Comparison of ENCODE assay signal across 21 cellular contexts in genomic region chr1:28067523-28068090, GRCh38. TPM values are rescaled to one million over a fixed set of nuclear protein-coding genes. Genes with fewer than 3 reads are reported as not detected.
A peak's percentile ranks its signal among the peaks of the same experiment; 100 is the strongest.
DNase-seq lines count a peak whose midpoint lies in the region; ATAC-seq, FAIRE-seq and TF ChIP-seq lines count a peak whose summit lies in the region.
"Had no signal": no experiment of that assay in that cellular context is flagged by ENCODE, and none has a peak within 500 bp of the region (broad histone marks: within the 10 kb centered on the region; RNA-seq: fewer than 3 reads in every experiment).

No MANE protein-coding gene starts in this region.

- H3K27me3 Mint-ChIP-seq in endodermal cell (ENCODE audit: insufficient read depth) = no peaks in the 10 kb centered on the region
- H3K27me3 Mint-ChIP-seq: naive thymus-derived CD4-positive, alpha-beta T cell; stimulated activated naive B cell treated with anti-CD40 and anti-IgM and Interleukin-4, amounts not matched to agents 10 μg/mL and 1 μg/mL and 100 μg/mL, for 72 hours had no signal

- H3K4me1 Mint-ChIP-seq in endodermal cell = no peaks in the 10 kb centered on the region

- peak; percentile 68 for FAIRE-seq in GM12892 (lab: Jason Lieb, UNC)

- peak overlapping the region; percentile 56 for H3K27ac Mint-ChIP-seq in endodermal cell
- H3K27ac Mint-ChIP-seq: stimulated activated naive B cell treated with anti-CD40 and anti-IgM and Interleukin-4, amounts not matched to agents 10 μg/mL and 1 μg/mL and 100 μg/mL, for 72 hours had no signal

- no peak for DNase-seq in GM12892 (ENCODE audit: insufficient read length)
- no peak for DNase-seq in Panc1 (ENCODE audit: low read depth, low spot score)
- DNase-seq in endodermal cell = no peak
- DNase-seq in osteoblast (ENCODE audit: insufficient read length, low spot score, missing footprints) = peak; percentile 73
- no peak for DNase-seq in activated gamma-delta T cell (lab: John Stamatoyannopoulos, UW)
- DNase-seq: activated CD4-positive, alpha-beta T cell treated with anti-CD3 and anti-CD28 coated beads for 1 hour; AML-193; central memory CD4-positive, alpha-beta T cell; DND-41; GOT3; naive thymus-derived CD4-positive, alpha-beta T cell; NCI-H146; NCI-H82; sigmoid colon; stimulated activated naive B cell treated with anti-CD40 and anti-IgM and Interleukin-4, amounts not matched to agents 10 μg/mL and 1 μg/mL and 100 μg/mL, for 72 hours; tibial artery had no signal

- H4K20me1 ChIP-seq in osteoblast (ENCODE audit: insufficient read depth, low read length) = no peaks in the 10 kb centered on the region

- TF ChIP-seq POLR2A in GM12892 (IDR thresholded peaks at IDR 0.05; ENCODE audit: low read depth, low read length) = no peak

- 100% methylated on average over 2 of the region's 2 CpGs; no CpG with 5 or more reads in 1 of the 2 experiments for WGBS in endodermal cell (ENCODE audit: insufficient coverage in 1 of 2, insufficient read length in 1 of 2), 2 experiments

- H3K36me3 ChIP-seq in Panc1 (ENCODE audit: control insufficient read depth, insufficient read depth, low read length) = no peaks in the 10 kb centered on the region
- peaks cover 3% of the 10 kb centered on the region for H3K36me3 ChIP-seq in endodermal cell (ENCODE audit: control insufficient read depth, insufficient read depth, low read length)
- no peaks in the 10 kb centered on the region for H3K36me3 ChIP-seq in osteoblast (ENCODE audit: insufficient read depth, low read length)

- H3K4me1 ChIP-seq in Panc1 (ENCODE audit: control insufficient read depth, insufficient read depth, low read length) (peaks cover 28% of the 10 kb centered on the region; the same call in 1 of the 2 replicates), endodermal cell (ENCODE audit: control insufficient read depth, insufficient read depth, low read length) (no peaks in the 10 kb centered on the region), osteoblast (ENCODE audit: insufficient read depth, low read length) (peaks cover 27% of the 10 kb centered on the region)
- H3K4me1 ChIP-seq: parathyroid adenoma had no signal

- POLR2A ChIA-PET in Panc1 (lab: Charles Lee) = interaction anchor here (0.8 to 2.1 kb wide), 2 partner anchors 9 to 21 kb away, joined by 5 to 8 read pairs; partner anchors contain the start of gene EYA3

- no TSS peak for BruUV-seq in Panc1 (replicated peaks; lab: Mats Ljungman, UMichigan)

- intact Hi-C loops in Panc1 (cut with micrococcal nuclease; ENCODE audit: unreplicated experiment) = no loop called here

- no peak overlapping the region for H3K4me3 Mint-ChIP-seq in endodermal cell
- H3K4me3 Mint-ChIP-seq: naive thymus-derived CD4-positive, alpha-beta T cell; stimulated activated naive B cell treated with anti-CD40 and anti-IgM and Interleukin-4, amounts not matched to agents 10 μg/mL and 1 μg/mL and 100 μg/mL, for 72 hours had no signal

- no peak for ATAC-seq in Panc1
- no peak for ATAC-seq in GM19023 (IDR thresholded peaks at IDR 0.05; ENCODE audit: unreplicated experiment)
- ATAC-seq in HG03159 (IDR thresholded peaks at IDR 0.05; ENCODE audit: unreplicated experiment) = no peak
- ATAC-seq: naive thymus-derived CD4-positive, alpha-beta T cell; stimulated activated naive B cell treated with anti-CD40 and anti-IgM and Interleukin-4, amounts not matched to agents 10 μg/mL and 1 μg/mL and 100 μg/mL, for 72 hours had no signal

- H3K9me3 ChIP-seq in Panc1 (ENCODE audit: control insufficient read depth, insufficient read depth, low read depth, low read length) (no peaks in the 10 kb centered on the region), endodermal cell (ENCODE audit: control insufficient read depth, low read length) (peaks cover 4% of the 10 kb centered on the region), osteoblast (ENCODE audit: low read depth, low read length) (no peaks in the 10 kb centered on the region)
- H3K9me3 ChIP-seq: sigmoid colon, tibial artery had no signal

- in situ Hi-C loops in Panc1 (cut with HindIII; ENCODE audit: low pct_unique_long_range_greater_than_20kb, low sequenced_read_pairs) = no loop called here

- no peak overlapping the region for H3K9ac ChIP-seq in endodermal cell (ENCODE audit: extremely low read depth, low read length, poor library complexity, severe bottlenecking)
- H3K9ac ChIP-seq: parathyroid adenoma had no signal

- peaks cover 9% of the 10 kb centered on the region for H3K36me3 Mint-ChIP-seq in endodermal cell (ENCODE audit: low read depth)

- H3K27ac ChIP-seq in Panc1 (ENCODE audit: low read length) (peak overlapping the region; percentile 55; the same call in 1 of the 2 replicates), endodermal cell (ENCODE audit: low read depth, low read length) (no peak overlapping the region), osteoblast (ENCODE audit: low read depth, low read length) (no peak overlapping the region)
- H3K27ac ChIP-seq: hepatocyte, parathyroid adenoma, sigmoid colon, SK-N-MC had no signal

- no peak overlapping the region for H2AFZ ChIP-seq in osteoblast (ENCODE audit: low read length)
- H2AFZ ChIP-seq: hepatocyte, parathyroid adenoma had no signal

- TF ChIP-seq CTCF in Panc1 (IDR thresholded peaks at IDR 0.05) = no peak
- no peak for TF ChIP-seq CTCF in endodermal cell (conservative IDR thresholded peaks at IDR 0.05)
- TF ChIP-seq CTCF in osteoblast (IDR thresholded peaks at IDR 0.05; ENCODE audit: extremely low read depth, low read depth, low read length) = no peak

- CTCF ChIA-PET in Panc1 (lab: Charles Lee) = interaction anchor here (0.5 kb wide), 1 partner anchor 149 kb away, joined by 5 read pairs; no protein-coding TSS in a partner anchor

- H3K79me2 ChIP-seq in osteoblast (ENCODE audit: insufficient read depth, low read length) = peaks cover 64% of the 10 kb centered on the region

- H3K4me3 ChIP-seq in Panc1 (ENCODE audit: low read depth in 2 of 2, low read length in 2 of 2) (no peak overlapping the region), endodermal cell (ENCODE audit: low read length) (no peak overlapping the region), osteoblast (ENCODE audit: insufficient read depth, low read length) (no peak overlapping the region)
- H3K4me3 ChIP-seq: hepatocyte, sigmoid colon, SK-N-MC, tibial artery had no signal

- H3K27me3 ChIP-seq in Panc1 (ENCODE audit: control insufficient read depth, insufficient read depth, low read length) (no peaks in the 10 kb centered on the region), endodermal cell (ENCODE audit: control insufficient read depth, insufficient read depth, low read length, poor library complexity, severe bottlenecking) (no peaks in the 10 kb centered on the region), osteoblast (ENCODE audit: insufficient read depth, low read length) (no peaks in the 10 kb centered on the region)
- H3K27me3 ChIP-seq: hepatocyte, sigmoid colon, tibial artery had no signal

- no peaks in the 10 kb centered on the region for H3K9me3 Mint-ChIP-seq in endodermal cell
- H3K9me3 Mint-ChIP-seq: naive thymus-derived CD4-positive, alpha-beta T cell; stimulated activated naive B cell treated with anti-CD40 and anti-IgM and Interleukin-4, amounts not matched to agents 10 μg/mL and 1 μg/mL and 100 μg/mL, for 72 hours had no signal

- peak overlapping the region; percentile 23 for H3K4me2 ChIP-seq in osteoblast (ENCODE audit: insufficient read depth, low read length)
- H3K4me2 ChIP-seq: hepatocyte had no signal

RNA-seq across cellular contexts. Expression of gene EYA3, which starts 20.8 kb away (rescaled TPM):
- 20.2 TPM for polyA plus RNA-seq in GM12892 (2012; ENCODE audit: missing spikeins)
- 17.5 TPM for total RNA-seq in Panc1 (2021; ENCODE audit: unreplicated experiment)
- polyA plus RNA-seq in Panc1 (2012; ENCODE audit: insufficient read length) = 5.4 TPM
- 10 to 100 TPM; 29.3 to 32.8 TPM for total RNA-seq in endodermal cell
- 23.9 TPM for polyA plus RNA-seq in endodermal cell (2013, experiment 1 of 2)
- polyA plus RNA-seq in endodermal cell (2013, experiment 2 of 2) = 19.5 TPM
- 10.9 and 13.3 TPM in 2 replicates for total RNA-seq in osteoblast
